Comparison of ENCODE assay signal across 1 cellular context in the genomic region with DNA sequence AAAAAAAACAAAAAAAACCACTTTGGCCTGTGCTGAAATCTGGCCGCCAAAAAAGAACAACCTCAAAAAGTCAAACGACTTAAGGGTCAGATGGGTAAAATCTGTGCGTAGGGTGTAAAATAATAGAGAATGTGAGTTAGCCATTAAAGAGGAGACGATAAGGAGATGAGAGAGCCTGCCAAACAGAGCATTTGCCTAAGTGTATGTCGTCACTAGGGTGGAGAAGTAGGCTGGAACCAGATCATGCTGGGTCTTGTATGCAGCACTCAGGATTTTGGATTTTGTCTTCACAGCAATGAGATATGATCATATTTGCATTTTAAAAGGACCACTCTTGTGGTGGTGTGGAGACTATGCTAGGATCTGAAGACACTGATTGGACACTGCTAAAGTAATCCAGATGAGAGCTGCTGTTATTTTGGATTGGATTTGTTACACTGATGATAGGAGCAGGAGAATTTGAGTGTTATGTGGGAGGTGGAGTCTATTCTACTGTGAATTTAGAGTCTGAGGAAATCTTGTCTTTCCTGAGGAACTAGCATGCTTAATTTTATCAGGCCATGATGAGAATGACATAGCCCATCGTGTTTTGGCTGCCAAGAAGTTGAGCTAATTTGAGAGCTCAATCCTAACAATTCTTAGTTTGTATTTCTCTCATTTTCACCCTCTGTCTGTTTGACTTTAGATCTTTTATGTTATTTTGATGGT.
TF ChIP-seq lines count a peak whose summit lies in the region.

No MANE protein-coding gene starts in this region.

TF ChIP-seq in H1, 55 proteins besides CTCF, POLR2A, EP300 and RAD21:
- TF ChIP-seq SIX5 (IDR thresholded peaks at IDR 0.05; ENCODE audit: low read depth, low read length) = no peak
- TF ChIP-seq CEBPB (IDR thresholded peaks at IDR 0.05; ENCODE audit: low read depth, low read length) = no peak
- no peak for TF ChIP-seq POLR2AphosphoS5 (IDR thresholded peaks at IDR 0.05; ENCODE audit: low read depth, low read length)
- no peak for TF ChIP-seq TCF12 (IDR thresholded peaks at IDR 0.05; ENCODE audit: low read depth, low read length)
- TF ChIP-seq, protein P1, sequence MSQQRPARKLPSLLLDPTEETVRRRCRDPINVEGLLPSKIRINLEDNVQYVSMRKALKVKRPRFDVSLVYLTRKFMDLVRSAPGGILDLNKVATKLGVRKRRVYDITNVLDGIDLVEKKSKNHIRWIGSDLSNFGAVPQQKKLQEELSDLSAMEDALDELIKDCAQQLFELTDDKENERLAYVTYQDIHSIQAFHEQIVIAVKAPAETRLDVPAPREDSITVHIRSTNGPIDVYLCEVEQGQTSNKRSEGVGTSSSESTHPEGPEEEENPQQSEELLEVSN (IDR thresholded peaks at IDR 0.05) = no peak
- TF ChIP-seq ASH2L (IDR thresholded peaks at IDR 0.05; ENCODE audit: low read length) = no peak
- TF ChIP-seq EGR1 (IDR thresholded peaks at IDR 0.05; ENCODE audit: borderline replicate concordance, low read depth, low read length) = no peak
- TF ChIP-seq HDAC6 (IDR thresholded peaks at IDR 0.05; ENCODE audit: low read depth, low read length) = no peak
- TF ChIP-seq, protein P2, sequence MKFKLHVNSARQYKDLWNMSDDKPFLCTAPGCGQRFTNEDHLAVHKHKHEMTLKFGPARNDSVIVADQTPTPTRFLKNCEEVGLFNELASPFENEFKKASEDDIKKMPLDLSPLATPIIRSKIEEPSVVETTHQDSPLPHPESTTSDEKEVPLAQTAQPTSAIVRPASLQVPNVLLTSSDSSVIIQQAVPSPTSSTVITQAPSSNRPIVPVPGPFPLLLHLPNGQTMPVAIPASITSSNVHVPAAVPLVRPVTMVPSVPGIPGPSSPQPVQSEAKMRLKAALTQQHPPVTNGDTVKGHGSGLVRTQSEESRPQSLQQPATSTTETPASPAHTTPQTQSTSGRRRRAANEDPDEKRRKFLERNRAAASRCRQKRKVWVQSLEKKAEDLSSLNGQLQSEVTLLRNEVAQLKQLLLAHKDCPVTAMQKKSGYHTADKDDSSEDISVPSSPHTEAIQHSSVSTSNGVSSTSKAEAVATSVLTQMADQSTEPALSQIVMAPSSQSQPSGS (IDR thresholded peaks at IDR 0.05; ENCODE audit: low read length) = no peak
- TF ChIP-seq SAP30 (IDR thresholded peaks at IDR 0.05; ENCODE audit: insufficient read depth, insufficient replicate concordance, low read length) = no peak
- TF ChIP-seq, protein P3, sequence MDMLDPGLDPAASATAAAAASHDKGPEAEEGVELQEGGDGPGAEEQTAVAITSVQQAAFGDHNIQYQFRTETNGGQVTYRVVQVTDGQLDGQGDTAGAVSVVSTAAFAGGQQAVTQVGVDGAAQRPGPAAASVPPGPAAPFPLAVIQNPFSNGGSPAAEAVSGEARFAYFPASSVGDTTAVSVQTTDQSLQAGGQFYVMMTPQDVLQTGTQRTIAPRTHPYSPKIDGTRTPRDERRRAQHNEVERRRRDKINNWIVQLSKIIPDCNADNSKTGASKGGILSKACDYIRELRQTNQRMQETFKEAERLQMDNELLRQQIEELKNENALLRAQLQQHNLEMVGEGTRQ (IDR thresholded peaks at IDR 0.05; ENCODE audit: low read length) = no peak
- no peak for TF ChIP-seq POU5F1 (IDR thresholded peaks at IDR 0.05; ENCODE audit: low read depth, low read length)
- TF ChIP-seq MAFK (IDR thresholded peaks at IDR 0.05; ENCODE audit: low read depth, low read length) = no peak
- TF ChIP-seq JUND (IDR thresholded peaks at IDR 0.05; ENCODE audit: low read length) = no peak
- no peak for TF ChIP-seq SP2 (IDR thresholded peaks at IDR 0.05; ENCODE audit: low read length)
- no peak for TF ChIP-seq CHD1 (IDR thresholded peaks at IDR 0.05; ENCODE audit: low read depth, low read length)
- no peak for TF ChIP-seq CBX8 (IDR thresholded peaks at IDR 0.05; ENCODE audit: borderline replicate concordance, low read depth, low read length)
- TF ChIP-seq BCL11A (IDR thresholded peaks at IDR 0.05; ENCODE audit: low read depth in 2 of 2, low read length in 2 of 2) = no peak
- TF ChIP-seq SP4 (IDR thresholded peaks at IDR 0.05; ENCODE audit: low read length) = no peak
